In genomic region chr10:58698777-58699356, GRCh38 we compare ENCODE assay signal across 10 cellular contexts.
"Had no signal": no experiment of that assay in that cellular context is flagged by ENCODE, and none has a peak within 500 bp of the region (broad histone marks: within the 10 kb centered on the region; RNA-seq: fewer than 3 reads in every experiment).

No MANE protein-coding gene starts in this region.

- H3K27me3 ChIP-seq: testis, upper lobe of right lung had no signal

- H3K27ac ChIP-seq: testis, upper lobe of right lung had no signal

- H3K9me3 ChIP-seq: testis, upper lobe of right lung had no signal

- H3K4me1 ChIP-seq: testis, upper lobe of right lung had no signal

- DNase-seq: activated CD4-positive, alpha-beta T cell treated with anti-CD3 and anti-CD28 coated beads, Interleukin-2, amount 50 U/mL, for 48 hours; activated CD8-positive, alpha-beta memory T cell treated with anti-CD3 and anti-CD28 coated beads, Interleukin-2, amount 10 ng/mL, durations not matched to agents 7 days and 5 days; activated gamma-delta T cell; activated T-cell treated with anti-CD3 and anti-CD28 coated beads, Interleukin-2, amount 50 U/mL, for 4 hours; dermis blood vessel endothelial cell; stimulated activated CD4-positive, alpha-beta T cell treated with anti-CD3 and anti-CD28 coated beads, Interleukin-15, amount 100 ng/mL, for 24 hours; stimulated activated CD4-positive, alpha-beta T cell treated with anti-CD3 and anti-CD28 coated beads, Interleukin-4, amount 100 ng/mL, for 24 hours; stimulated activated naive CD8-positive, alpha-beta T cell treated with anti-CD3 and anti-CD28 coated beads, Interleukin-15, amount 100 ng/mL, for 72 hours; testis; upper lobe of right lung had no signal

- H3K4me3 ChIP-seq: testis, upper lobe of right lung had no signal

- H3K36me3 ChIP-seq: upper lobe of right lung had no signal
